In genomic region chr5:33859177-33859576, GRCh38 we compare ENCODE assay signal across 9 cellular contexts. TPM values are rescaled to one million over a fixed set of nuclear protein-coding genes. Genes with fewer than 3 reads are reported as not detected.
DNase-seq lines count a peak whose midpoint lies in the region; TF ChIP-seq lines count a peak whose summit lies in the region.
"Not testable (repeated sequence)": the region's sequence is repeated elsewhere in the genome, so short reads cannot be mapped to it uniquely, and the experiment has no call there.
"Had no signal": no experiment of that assay in that cellular context is flagged by ENCODE, and none has a peak within 500 bp of the region (broad histone marks: within the 10 kb centered on the region; RNA-seq: fewer than 3 reads in every experiment).

No MANE protein-coding gene starts in this region.

- peaks cover 74% of the 10 kb centered on the region for H3K79me2 ChIP-seq in neural progenitor cell (ENCODE audit: low read depth)

- not testable (repeated sequence) for H3K27me3 Mint-ChIP-seq in activated CD4-positive, alpha-beta memory T cell treated with anti-CD3 and anti-CD28 coated beads for 36 hours; activated naive CD4-positive, alpha-beta T cell treated with anti-CD3 and anti-CD28 coated beads for 36 hours (ENCODE audit: low read depth); neural progenitor cell (ENCODE audit: insufficient read depth, low read depth)

- peak overlapping the region in 8 of 11 experiments; percentile 2 to 35 (median 16); a peak in 10 of 22 replicates for H3K4me2 ChIP-seq in BLaER1 treated with 17β-estradiol and CSF1 and Interleukin-3, amounts not matched to agents 10 nM and 100 nM
- H3K4me2 ChIP-seq in neural progenitor cell, result peak overlapping the region; percentile 40

- not testable (repeated sequence) for H3K27me3 ChIP-seq in BLaER1 treated with 17β-estradiol and CSF1 and Interleukin-3, amounts not matched to agents 10 nM and 100 nM; neural progenitor cell

- not testable (repeated sequence) for H3K9me3 ChIP-seq in BLaER1 treated with 17β-estradiol and CSF1 and Interleukin-3, amounts not matched to agents 10 nM and 100 nM (replicated peaks in 1 of 11); neural progenitor cell (ENCODE audit: low read depth)

- H3K27ac Mint-ChIP-seq in activated CD4-positive, alpha-beta memory T cell treated with anti-CD3 and anti-CD28 coated beads for 36 hours; activated naive CD4-positive, alpha-beta T cell treated with anti-CD3 and anti-CD28 coated beads for 36 hours; neural progenitor cell: not testable (repeated sequence)

- TF ChIP-seq CTCF in GM12865 (IDR thresholded peaks at IDR 0.05; ENCODE audit: insufficient read depth, low read depth, low read length, missing control alignments); neural progenitor cell (IDR thresholded peaks at IDR 0.05): not testable (repeated sequence)

- DNase-seq in GM12865 (ENCODE audit: low read depth), result peak; percentile 44
- DNase-seq in NCI-H2227 (lab: John Stamatoyannopoulos, UW; ENCODE audit: unreplicated experiment), result peak; percentile 10
- peak; percentile 50 for DNase-seq in SHP77 treated with DMSO at 0.1 percent for 48 hours (lab: John Stamatoyannopoulos, UW)
- peak; percentile 69 for DNase-seq in activated CD4-positive, alpha-beta memory T cell treated with anti-CD3 and anti-CD28 coated beads for 36 hours
- DNase-seq in activated naive CD4-positive, alpha-beta T cell treated with anti-CD3 and anti-CD28 coated beads for 36 hours, result peak; percentile 87
- DNase-seq in glomerular visceral epithelial cell (ENCODE audit: extremely low spot score), result peak; percentile 62
- peak; percentile 58 for DNase-seq in neural progenitor cell (ENCODE audit: low spot score)

- not testable (repeated sequence) for H3K9ac ChIP-seq in BLaER1 treated with 17β-estradiol and CSF1 and Interleukin-3, amounts not matched to agents 10 nM and 100 nM; neural progenitor cell

- not testable (repeated sequence) for H2AFZ ChIP-seq in neural progenitor cell (replicated peaks)

- not testable (repeated sequence) for H3K9me3 Mint-ChIP-seq in activated CD4-positive, alpha-beta memory T cell treated with anti-CD3 and anti-CD28 coated beads for 36 hours; activated naive CD4-positive, alpha-beta T cell treated with anti-CD3 and anti-CD28 coated beads for 36 hours
- peaks cover 25% of the 10 kb centered on the region for H3K9me3 Mint-ChIP-seq in neural progenitor cell

- not testable (repeated sequence) for H3K36me3 ChIP-seq in BLaER1 treated with 17β-estradiol and CSF1 and Interleukin-3, amounts not matched to agents 10 nM and 100 nM; neural progenitor cell

- POLR2A ChIA-PET in activated CD4-positive, alpha-beta memory T cell treated with anti-CD3 and anti-CD28 coated beads for 36 hours (lab: Charles Lee), result not testable (repeated sequence)

- peaks cover 22% of the 10 kb centered on the region for H3K4me1 Mint-ChIP-seq in activated CD4-positive, alpha-beta memory T cell treated with anti-CD3 and anti-CD28 coated beads for 36 hours (ENCODE audit: low read depth)
- peaks cover 33% of the 10 kb centered on the region for H3K4me1 Mint-ChIP-seq in activated naive CD4-positive, alpha-beta T cell treated with anti-CD3 and anti-CD28 coated beads for 36 hours (ENCODE audit: low read depth)
- peaks cover 29% of the 10 kb centered on the region for H3K4me1 Mint-ChIP-seq in neural progenitor cell

- not testable (repeated sequence) for H3K27ac ChIP-seq in BLaER1 treated with 17β-estradiol and CSF1 and Interleukin-3, amounts not matched to agents 10 nM and 100 nM; neural progenitor cell

- CTCF ChIA-PET in activated CD4-positive, alpha-beta memory T cell treated with anti-CD3 and anti-CD28 coated beads for 36 hours (lab: Charles Lee), result interaction anchor here (2.0 kb wide), 1 partner anchor 76 kb away, joined by 8 read pairs; no protein-coding TSS in a partner anchor
- CTCF ChIA-PET in activated naive CD4-positive, alpha-beta T cell treated with anti-CD3 and anti-CD28 coated beads for 36 hours (lab: Charles Lee), result interaction anchor here (1.2 kb wide), 1 partner anchor 271 kb away, joined by 3 read pairs; no protein-coding TSS in a partner anchor

- not testable (repeated sequence) for H3K4me3 Mint-ChIP-seq in activated CD4-positive, alpha-beta memory T cell treated with anti-CD3 and anti-CD28 coated beads for 36 hours; activated naive CD4-positive, alpha-beta T cell treated with anti-CD3 and anti-CD28 coated beads for 36 hours; neural progenitor cell

- intact Hi-C loops in activated CD4-positive, alpha-beta memory T cell treated with anti-CD3 and anti-CD28 coated beads for 36 hours (cut with micrococcal nuclease), result loop anchor here (10.0 kb wide), 1 partner anchor 166 kb away; no protein-coding TSS in a partner anchor
- intact Hi-C loops in activated naive CD4-positive, alpha-beta T cell treated with anti-CD3 and anti-CD28 coated beads for 36 hours (cut with micrococcal nuclease), result loop anchor here (1.0 to 10.0 kb wide), 3 partner anchors 18 to 1066 kb away; partner anchors contain the start of genes DNAJC21 and TARS1

- peaks cover 0 to 15% (median 11%) of the 10 kb centered on the region in 10 experiments; a peak in 12 of 20 replicates for H3K4me1 ChIP-seq in BLaER1 treated with 17β-estradiol and CSF1 and Interleukin-3, amounts not matched to agents 10 nM and 100 nM
- peaks cover 56% of the 10 kb centered on the region for H3K4me1 ChIP-seq in neural progenitor cell

- not testable (repeated sequence) for H4K20me1 ChIP-seq in BLaER1 treated with 17β-estradiol and CSF1 and Interleukin-3, amounts not matched to agents 10 nM and 100 nM; neural progenitor cell (ENCODE audit: low read depth)

- H3K36me3 Mint-ChIP-seq in activated CD4-positive, alpha-beta memory T cell treated with anti-CD3 and anti-CD28 coated beads for 36 hours; activated naive CD4-positive, alpha-beta T cell treated with anti-CD3 and anti-CD28 coated beads for 36 hours (ENCODE audit: low read depth); neural progenitor cell: not testable (repeated sequence)

- H3F3A ChIP-seq in neural progenitor cell (ENCODE audit: low read depth), result peaks cover 17% of the 10 kb centered on the region

- not testable (repeated sequence) for H3K4me3 ChIP-seq in BLaER1 treated with 17β-estradiol and CSF1 and Interleukin-3, amounts not matched to agents 10 nM and 100 nM; GM12865 (ENCODE audit: low read depth, low read length); neural progenitor cell

RNA-seq across cellular contexts. Expression of gene ADAMTS12, which starts 32.6 kb away (rescaled TPM):
- total RNA-seq in activated CD4-positive, alpha-beta memory T cell treated with anti-CD3 and anti-CD28 coated beads for 36 hours, result not detected
- total RNA-seq in activated naive CD4-positive, alpha-beta T cell treated with anti-CD3 and anti-CD28 coated beads for 36 hours, result not detected
- 15.6 and 16.7 TPM in 2 replicates for total RNA-seq in neural progenitor cell (ENCODE audit: low replicate concordance)
- total RNA-seq: T-helper 1 cell treated with Interleukin-12 subunit alpha and Interleukin-12 subunit beta and Interleukin-4 antibody, amounts not matched to agents 30 ng/mL and 1 ng/mL, for 36 hours had no signal

Comparison
In these comparisons a context has a peak if more than half of its experiments do, and no peak if none do; other contexts are left out.
1. DNase-seq: peak in every context shown above with its lines; median percentile 87 in activated naive CD4-positive, alpha-beta T cell treated with anti-CD3 and anti-CD28 coated beads for 36 hours; 69 in activated CD4-positive, alpha-beta memory T cell treated with anti-CD3 and anti-CD28 coated beads for 36 hours; 62 in glomerular visceral epithelial cell; 58 in neural progenitor cell; 50 in SHP77 treated with DMSO at 0.1 percent for 48 hours; 44 in GM12865; 10 in NCI-H2227.
2. RNA of gene ADAMTS12, which starts 32.6 kb away (total RNA-seq): 15.6 to 16.7 TPM in neural progenitor cell; not detected in activated CD4-positive, alpha-beta memory T cell treated with anti-CD3 and anti-CD28 coated beads for 36 hours and not detected in activated naive CD4-positive, alpha-beta T cell treated with anti-CD3 and anti-CD28 coated beads for 36 hours; every median in the first group is over 10 times any median in the second.